ENCODE assay signal across 11 cellular contexts in genomic region chr7:131298608-131298992, GRCh38. TPM values are rescaled to one million over a fixed set of nuclear protein-coding genes. Genes with fewer than 3 reads are reported as not detected.
DNase-seq lines count a peak whose midpoint lies in the region; ATAC-seq and TF ChIP-seq lines count a peak whose summit lies in the region.
"Had no signal": no experiment of that assay in that cellular context is flagged by ENCODE, and none has a peak within 500 bp of the region (broad histone marks: within the 10 kb centered on the region; RNA-seq: fewer than 3 reads in every experiment).

No MANE protein-coding gene starts in this region.

- no peaks in the 10 kb centered on the region for H3K36me3 Mint-ChIP-seq in GM23338 (ENCODE audit: low read depth)
- no peaks in the 10 kb centered on the region for H3K36me3 Mint-ChIP-seq in CD4-positive, alpha-beta memory T cell
- H3K36me3 Mint-ChIP-seq: IgD-negative memory B cell had no signal

- H3K9me3 Mint-ChIP-seq in GM23338: no peaks in the 10 kb centered on the region; the same call in 2 of the 3 replicates
- no peaks in the 10 kb centered on the region for H3K9me3 Mint-ChIP-seq in CD4-positive, alpha-beta memory T cell

- H3F3A ChIP-seq in GM23338 (replicated peaks; ENCODE audit: low read depth): no peaks in the 10 kb centered on the region

- peak overlapping the region; percentile 8; the same call in 1 of the 2 replicates for H2AFZ ChIP-seq in GM23338

- no peaks in the 10 kb centered on the region for H3K9me2 ChIP-seq in GM23338 (ENCODE audit: insufficient read depth)

- ATAC-seq in GM23338 (no peak), Panc1 (0 out of 2 replicates have a peak, but pooled peaks have one; percentile 15)

- H3K4me1 ChIP-seq in GM23338 (ENCODE audit: insufficient read depth) (peaks cover 30% of the 10 kb centered on the region), Panc1 (ENCODE audit: control insufficient read depth, insufficient read depth, low read length) (peaks cover 5% of the 10 kb centered on the region; the same call in 1 of the 2 replicates), BE2C (peaks cover 6% of the 10 kb centered on the region)
- H3K4me1 ChIP-seq in CD4-positive, alpha-beta memory T cell (ENCODE audit: insufficient read depth, low read length): no peaks in the 10 kb centered on the region

- no peak overlapping the region for H3K4me2 ChIP-seq in GM23338

- H3K27ac ChIP-seq in GM23338 (ENCODE audit: low read depth) (no peak overlapping the region), Panc1 (ENCODE audit: low read length) (no peak overlapping the region), dorsolateral prefrontal cortex (peak overlapping the region in 54 of 59 donors; percentile 3 to 84 (median 64)), substantia nigra (ENCODE audit: low read depth, low read length, poor library complexity, severe bottlenecking) (peak overlapping the region; percentile 68)
- no peak overlapping the region for H3K27ac ChIP-seq in CD4-positive, alpha-beta memory T cell (ENCODE audit: low read depth, low read length)

- H3K9me3 ChIP-seq in Panc1 (ENCODE audit: control insufficient read depth, insufficient read depth, low read depth, low read length): no peaks in the 10 kb centered on the region
- H3K9me3 ChIP-seq in CD4-positive, alpha-beta memory T cell (ENCODE audit: control insufficient read depth in 1 of 2, low read length in 2 of 2): no peaks in the 10 kb centered on the region
- no peaks in the 10 kb centered on the region for H3K9me3 ChIP-seq in BE2C

- peak overlapping the region; percentile 5; the same call in 1 of the 2 replicates for H3K27ac Mint-ChIP-seq in GM23338
- H3K27ac Mint-ChIP-seq in CD4-positive, alpha-beta memory T cell: peak overlapping the region in 1 of 7 donors; percentile 69

- in situ Hi-C loops in Panc1 (cut with HindIII; ENCODE audit: low pct_unique_long_range_greater_than_20kb, low sequenced_read_pairs): no loop called here

- H3K4me3 ChIP-seq in GM23338 (no peak overlapping the region), Panc1 (ENCODE audit: low read depth in 2 of 2, low read length in 2 of 2) (no peak overlapping the region; a peak in 1 of 4 replicates), dorsolateral prefrontal cortex (peak overlapping the region in 1 of 59 donors; percentile 3), BE2C (ENCODE audit: low read depth, low read length) (no peak overlapping the region)
- no peak overlapping the region for H3K4me3 ChIP-seq in CD4-positive, alpha-beta memory T cell (ENCODE audit: low read length in 2 of 2)

- POLR2A ChIA-PET in Panc1 (lab: Charles Lee): interaction anchor here (0.6 kb wide), 1 partner anchor 36 kb away, joined by 3 read pairs; no protein-coding TSS in a partner anchor
- POLR2A ChIA-PET in CD4-positive, alpha-beta memory T cell (lab: Charles Lee; ENCODE audit: partially characterized antibody): no interaction called here

- H3K27me3 Mint-ChIP-seq in GM23338 (ENCODE audit: insufficient read depth, low read depth, poor library complexity): peaks cover 6% of the 10 kb centered on the region
- H3K27me3 Mint-ChIP-seq in CD4-positive, alpha-beta memory T cell: peaks cover 0 to 1% of the 10 kb centered on the region in 2 donors
- H3K27me3 Mint-ChIP-seq: IgD-negative memory B cell had no signal

- intact Hi-C loops in Panc1 (cut with micrococcal nuclease; ENCODE audit: unreplicated experiment): no loop called here
- intact Hi-C loops in dorsolateral prefrontal cortex (cut with DNase I): no loop called here
- intact Hi-C loops in CD4-positive, alpha-beta memory T cell (cut with micrococcal nuclease): no loop called here

- CTCF ChIA-PET in Panc1 (lab: Charles Lee): no interaction called here
- CTCF ChIA-PET in CD4-positive, alpha-beta memory T cell (lab: Charles Lee; ENCODE audit: partially characterized antibody): no interaction called here

- TF ChIP-seq CTCF in GM23338 (conservative IDR thresholded peaks at IDR 0.05; ENCODE audit: low read depth in 2 of 2) (no peak), Panc1 (IDR thresholded peaks at IDR 0.05) (no peak), dorsolateral prefrontal cortex (IDR thresholded peaks at IDR 0.05 in 54 of 56, conservative IDR thresholded peaks at IDR 0.05 in 2 of 56; ENCODE audit: low read depth in 1 of 56, partially characterized antibody in 56 of 56) (no peak), BE2C (IDR thresholded peaks at IDR 0.05; ENCODE audit: low read depth, low read length) (no peak)

- DNase-seq in GM23338 (ENCODE audit: low spot score) (no peak), Panc1 (ENCODE audit: low read depth, low spot score) (no peak), dorsolateral prefrontal cortex (no peak), substantia nigra (lab: John Stamatoyannopoulos, UW) (no peak), BE2C (no peak), LoVo (ENCODE audit: low spot score) (no peak)
- no peak for DNase-seq in CD4-positive, alpha-beta memory T cell
- DNase-seq: NCI-H1436, NCI-H2029 treated with DMSO at 0.1 percent for 48 hours, NCI-H510A treated with DMSO at 0.1 percent for 48 hours had no signal

- no TSS peak for BruUV-seq in Panc1 (replicated peaks; lab: Mats Ljungman, UMichigan)

- peaks cover 40% of the 10 kb centered on the region for H3K4me1 Mint-ChIP-seq in GM23338
- peaks cover 0 to 2% (median 0%) of the 10 kb centered on the region in 4 donors for H3K4me1 Mint-ChIP-seq in CD4-positive, alpha-beta memory T cell

- H3K36me3 ChIP-seq in GM23338 (ENCODE audit: insufficient read depth) (no peaks in the 10 kb centered on the region), Panc1 (ENCODE audit: control insufficient read depth, insufficient read depth, low read length) (no peaks in the 10 kb centered on the region), BE2C (no peaks in the 10 kb centered on the region)
- H3K36me3 ChIP-seq in CD4-positive, alpha-beta memory T cell (ENCODE audit: insufficient read depth, low read length): no peaks in the 10 kb centered on the region

- H3K79me2 ChIP-seq in GM23338 (replicated peaks; ENCODE audit: insufficient read depth): no peaks in the 10 kb centered on the region

- no peaks in the 10 kb centered on the region for H3K27me3 ChIP-seq in GM23338 (ENCODE audit: insufficient read depth)
- H3K27me3 ChIP-seq in Panc1 (ENCODE audit: control insufficient read depth, insufficient read depth, low read length): no peaks in the 10 kb centered on the region
- no peaks in the 10 kb centered on the region for H3K27me3 ChIP-seq in dorsolateral prefrontal cortex
- no peaks in the 10 kb centered on the region for H3K27me3 ChIP-seq in CD4-positive, alpha-beta memory T cell (ENCODE audit: insufficient read depth, low read length)
- no peaks in the 10 kb centered on the region; the same call in 1 of the 2 replicates for H3K27me3 ChIP-seq in BE2C

- no peak overlapping the region for H3K4me3 Mint-ChIP-seq in GM23338
- H3K4me3 Mint-ChIP-seq in CD4-positive, alpha-beta memory T cell: no peak overlapping the region
- H3K4me3 Mint-ChIP-seq: IgD-negative memory B cell had no signal

- no peaks in the 10 kb centered on the region for H4K20me1 ChIP-seq in GM23338 (replicated peaks; ENCODE audit: insufficient read depth)

RNA-seq across cellular contexts. Expression of gene MKLN1, which starts 29.1 kb away (rescaled TPM):
- total RNA-seq in GM23338 (2014; rRNA removed; shearing (Covaris generic)): 31.5 and 46.5 TPM in 2 replicates
- 25.1 and 25.3 TPM in 2 replicates for polyA plus RNA-seq in GM23338 (2016; fragmentation: Nextera tagmentation; extraction: Ambion mirVana)
- total RNA-seq in Panc1 (2021; ENCODE audit: unreplicated experiment) (46.4 TPM), dorsolateral prefrontal cortex (100 to 1,000 TPM in 78 of 120 experiments, 10 to 100 TPM in 42; 68.7 to 162 (median 107) TPM)
- 17.1 TPM for polyA plus RNA-seq in Panc1 (2012; ENCODE audit: insufficient read length)
- 10 to 100 TPM; 60.7 to 61.0 TPM for total RNA-seq in CD4-positive, alpha-beta memory T cell
- polyA plus RNA-seq in CD4-positive, alpha-beta memory T cell: 10 to 100 TPM; 18.1 to 30.1 TPM
- 11.1 TPM for polyA plus RNA-seq in BE2C (2012; ENCODE audit: insufficient read depth, insufficient read length, low read depth)

Comparison
In these comparisons a context has a peak if more than half of its experiments do, and no peak if none do; other contexts are left out.
1. H3K27ac ChIP-seq: peak in dorsolateral prefrontal cortex (54 of 59) and substantia nigra (single experiment); none in GM23338 (single experiment), Panc1 (single experiment) and CD4-positive, alpha-beta memory T cell (single experiment).